In genomic region chr14:54489318-54489683, GRCh38 we compare ENCODE assay signal across 1 cellular context.
TF ChIP-seq lines count a peak whose summit lies in the region.

No MANE protein-coding gene starts in this region.

TF ChIP-seq in HepG2, 621 proteins besides CTCF, POLR2A, EP300 and RAD21 (continued from another document):
- TF ChIP-seq DRAP1 (CRISPR knock-in tag; IDR thresholded peaks at IDR 0.05): no peak
